In genomic region chr5:109989994-109990722, GRCh38 we compare ENCODE assay signal across 1 cellular context.
TF ChIP-seq lines count a peak whose summit lies in the region.

No MANE protein-coding gene starts in this region.

TF ChIP-seq in HepG2, 621 proteins besides CTCF, POLR2A, EP300 and RAD21 (continues in another document):
- TF ChIP-seq ZNF737 (CRISPR knock-in tag; IDR thresholded peaks at IDR 0.05; ENCODE audit: borderline replicate concordance) (no peak), ELF3 (CRISPR knock-in tag; IDR thresholded peaks at IDR 0.05) (peak; percentile 22; the same call in 1 of the 2 replicates), HNF1A (IDR thresholded peaks at IDR 0.05; ENCODE audit: low read depth) (peak; percentile 97), HNF1A (CRISPR knock-in tag; IDR thresholded peaks at IDR 0.05; ENCODE audit: borderline replicate concordance) (peak; percentile 96), RXRB (CRISPR knock-in tag; IDR thresholded peaks at IDR 0.05; ENCODE audit: borderline replicate concordance) (peak; percentile 62; the same call in 1 of the 2 replicates), MED1 (CRISPR knock-in tag; IDR thresholded peaks at IDR 0.05) (peak; percentile 83), ZNF644 (CRISPR knock-in tag; IDR thresholded peaks at IDR 0.05; ENCODE audit: low read depth) (0 out of 2 replicates have a peak, but pooled peaks have one; percentile 27), ATF2 (CRISPR knock-in tag; IDR thresholded peaks at IDR 0.05) (0 out of 2 replicates have a peak, but pooled peaks have one; percentile 16), ISL2 (CRISPR knock-in tag; IDR thresholded peaks at IDR 0.05) (peak; percentile 73; the same call in 1 of the 2 replicates), CREB1 (IDR thresholded peaks at IDR 0.05) (no peak), CREB1 (CRISPR knock-in tag; IDR thresholded peaks at IDR 0.05) (peak; percentile 51), HOMEZ (CRISPR knock-in tag; IDR thresholded peaks at IDR 0.05; ENCODE audit: low read depth) (peak; percentile 73; the same call in 1 of the 2 replicates), SOX5 (CRISPR knock-in tag; IDR thresholded peaks at IDR 0.05; ENCODE audit: borderline replicate concordance) (peak; percentile 91), SOX13 (IDR thresholded peaks at IDR 0.05) (no peak), SOX13 (CRISPR knock-in tag; conservative IDR thresholded peaks at IDR 0.05 in 1 of 2, IDR thresholded peaks at IDR 0.05 in 1 of 2) (peak in 1 of 2 experiments; percentile 94; a peak in 2 of 4 replicates), ZNF850 (CRISPR knock-in tag; conservative IDR thresholded peaks at IDR 0.05) (no peak), ZGPAT (CRISPR knock-in tag; IDR thresholded peaks at IDR 0.05) (peak; percentile 27; the same call in 1 of the 2 replicates), SIX4 (CRISPR knock-in tag; IDR thresholded peaks at IDR 0.05) (no peak), TRIM24 (CRISPR knock-in tag; IDR thresholded peaks at IDR 0.05) (no peak), ZNF746 (CRISPR knock-in tag; IDR thresholded peaks at IDR 0.05) (no peak), HOXA5 (CRISPR knock-in tag; IDR thresholded peaks at IDR 0.05) (0 out of 2 replicates have a peak, but pooled peaks have one; percentile 9), ZSCAN25 (CRISPR knock-in tag; IDR thresholded peaks at IDR 0.05) (no peak), TMF1 (CRISPR knock-in tag; IDR thresholded peaks at IDR 0.05; ENCODE audit: low read depth) (no peak), ZNF205 (CRISPR knock-in tag; IDR thresholded peaks at IDR 0.05) (no peak), MED8 (CRISPR knock-in tag; IDR thresholded peaks at IDR 0.05; ENCODE audit: insufficient replicate concordance) (no peak), ZNF30 (CRISPR knock-in tag; IDR thresholded peaks at IDR 0.05) (no peak), FOXC1 (CRISPR knock-in tag; IDR thresholded peaks at IDR 0.05; ENCODE audit: borderline replicate concordance) (no peak), ZNF335 (CRISPR knock-in tag; IDR thresholded peaks at IDR 0.05) (no peak), ZNF12 (CRISPR knock-in tag; IDR thresholded peaks at IDR 0.05) (no peak), SOX6 (IDR thresholded peaks at IDR 0.05) (no peak), SOX6 (CRISPR knock-in tag; IDR thresholded peaks at IDR 0.05) (peak; percentile 88), NONO (IDR thresholded peaks at IDR 0.05) (no peak), NONO (CRISPR knock-in tag; conservative IDR thresholded peaks at IDR 0.05) (no peak), E2F2 (CRISPR knock-in tag; IDR thresholded peaks at IDR 0.05; ENCODE audit: borderline replicate concordance) (no peak), ZEB1 (IDR thresholded peaks at IDR 0.05; ENCODE audit: insufficient replicate concordance, low read depth) (peak; percentile 96), ZNF121 (CRISPR knock-in tag; IDR thresholded peaks at IDR 0.05) (no peak), CEBPG (CRISPR knock-in tag; IDR thresholded peaks at IDR 0.05) (peak; percentile 31; the same call in 1 of the 2 replicates), STAG1 (CRISPR knock-in tag; IDR thresholded peaks at IDR 0.05) (peak; percentile 8; the same call in 1 of the 2 replicates), RARA (CRISPR knock-in tag; IDR thresholded peaks at IDR 0.05) (peak; percentile 76), POLR2AphosphoS5 (IDR thresholded peaks at IDR 0.05; ENCODE audit: low read depth, low read length) (peak; percentile 47; the same call in 1 of the 2 replicates), XRCC5 (optimal IDR thresholded peaks at IDR 0.05; ENCODE audit: low read length) (no peak), TBL1XR1 (IDR thresholded peaks at IDR 0.05; ENCODE audit: borderline replicate concordance, low read length, partially characterized antibody) (no peak), ARID2 (CRISPR knock-in tag; IDR thresholded peaks at IDR 0.05; ENCODE audit: borderline replicate concordance) (no peak), HDAC1 (CRISPR knock-in tag; IDR thresholded peaks at IDR 0.05) (0 out of 2 replicates have a peak, but pooled peaks have one; percentile 34), ZBTB46 (CRISPR knock-in tag; IDR thresholded peaks at IDR 0.05; ENCODE audit: borderline replicate concordance) (no peak), THAP11 (CRISPR knock-in tag; IDR thresholded peaks at IDR 0.05) (0 out of 2 replicates have a peak, but pooled peaks have one; percentile 13), SNAPC4 (CRISPR knock-in tag; IDR thresholded peaks at IDR 0.05) (no peak), BCL3 (CRISPR knock-in tag; IDR thresholded peaks at IDR 0.05) (no peak), ZNF546 (CRISPR knock-in tag; conservative IDR thresholded peaks at IDR 0.05) (no peak), ZNF414 (CRISPR knock-in tag; IDR thresholded peaks at IDR 0.05) (no peak)
